ENCODE assay signal across 8 cellular contexts in genomic region chr10:3902054-3902808, GRCh38.
DNase-seq lines count a peak whose midpoint lies in the region; ATAC-seq, FAIRE-seq and TF ChIP-seq lines count a peak whose summit lies in the region.

No MANE protein-coding gene starts in this region.

- TF ChIP-seq POLR2A in H54 (IDR thresholded peaks at IDR 0.05; ENCODE audit: low read depth, low read length), result no peak

- ATAC-seq in GM18499 (IDR thresholded peaks at IDR 0.05; ENCODE audit: insufficient read depth, unreplicated experiment) (peak; percentile 88), GM21723 (IDR thresholded peaks at IDR 0.05; ENCODE audit: unreplicated experiment) (peak; percentile 91)

- TF ChIP-seq CTCF in choroid plexus epithelial cell (conservative IDR thresholded peaks at IDR 0.05; ENCODE audit: low read depth, low read length) (no peak), osteocyte (IDR thresholded peaks at IDR 0.05) (no peak)

- no peak for FAIRE-seq in H54 (lab: Jason Lieb, UNC)

- intact Hi-C loops in posterior vena cava (cut with DNase I), result no loop called here

- no peak overlapping the region for H3K4me3 ChIP-seq in choroid plexus epithelial cell (ENCODE audit: low read depth, low read length)

- H3K4me3 Mint-ChIP-seq in osteocyte (ENCODE audit: unreplicated experiment), result no peak overlapping the region

- no peaks in the 10 kb centered on the region for H3K9me3 Mint-ChIP-seq in osteocyte (ENCODE audit: unreplicated experiment)

- H3K4me1 Mint-ChIP-seq in osteocyte (ENCODE audit: unreplicated experiment), result peaks cover 30% of the 10 kb centered on the region

- peak overlapping the region; percentile 89 for H3K27ac Mint-ChIP-seq in osteocyte (ENCODE audit: unreplicated experiment)

- no peaks in the 10 kb centered on the region for H3K27me3 Mint-ChIP-seq in osteocyte (ENCODE audit: unreplicated experiment)

- no peaks in the 10 kb centered on the region for H3K36me3 Mint-ChIP-seq in osteocyte (ENCODE audit: unreplicated experiment)

- DNase-seq in NAMALWA (ENCODE audit: low spot score) (peak; percentile 62), choroid plexus epithelial cell (ENCODE audit: low read depth) (peak; percentile 58), osteocyte (ENCODE audit: extremely low spot score, unreplicated experiment) (no peak), H54 (ENCODE audit: insufficient read length, low spot score) (no peak), posterior vena cava (ENCODE audit: low spot score) (no peak), H4 (ENCODE audit: low spot score) (no peak)

Comparison
In these comparisons a context has a peak if more than half of its experiments do, and no peak if none do; other contexts are left out.
1. DNase-seq: peak in NAMALWA (single experiment) and choroid plexus epithelial cell (single experiment); none in osteocyte (single experiment), H54 (single experiment), posterior vena cava (single experiment) and H4 (single experiment).